Comparison of ENCODE assay signal across 16 cellular contexts in the genomic region with DNA sequence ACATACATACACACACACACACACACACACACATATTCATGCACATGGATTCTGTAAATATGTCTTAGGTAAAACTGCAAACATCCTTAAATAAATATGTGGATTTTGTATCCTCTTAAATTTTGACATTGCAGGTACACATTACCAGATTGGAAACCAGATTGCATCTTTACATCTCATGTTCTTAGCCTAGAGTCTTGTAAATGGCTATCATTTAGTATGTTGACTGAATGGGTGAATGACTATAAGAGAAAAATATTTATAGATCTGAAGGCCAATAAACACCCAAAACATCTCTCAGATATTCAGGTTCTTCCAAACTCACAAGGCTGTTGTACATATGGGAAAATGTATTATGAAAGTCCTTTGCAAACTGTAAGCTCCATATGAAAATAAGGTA.
DNase-seq lines count a peak whose midpoint lies in the region; ATAC-seq, FAIRE-seq and TF ChIP-seq lines count a peak whose summit lies in the region.
"Had no signal": no experiment of that assay in that cellular context is flagged by ENCODE, and none has a peak within 500 bp of the region (broad histone marks: within the 10 kb centered on the region; RNA-seq: fewer than 3 reads in every experiment).

No MANE protein-coding gene starts in this region.

- in situ Hi-C loops in mammary epithelial cell (cut with MboI; ENCODE audit: low sequenced_read_pairs in 2 of 2): no loop called here

- H3K27ac ChIP-seq in mammary epithelial cell (ENCODE audit: insufficient read depth, low read depth, low read length): no peak overlapping the region
- no peak overlapping the region for H3K27ac ChIP-seq in endodermal cell (ENCODE audit: low read depth, low read length)
- H3K27ac ChIP-seq in pancreas: peak overlapping the region in 3 of 4 donors; percentile 49 to 77 (median 76)
- no peak overlapping the region for H3K27ac ChIP-seq in spleen
- H3K27ac ChIP-seq: BLaER1 treated with 17β-estradiol and CSF1 and Interleukin-3, amounts not matched to agents 10 nM and 100 nM; GM23248 had no signal

- no peaks in the 10 kb centered on the region for H4K20me1 ChIP-seq in mammary epithelial cell (ENCODE audit: insufficient read depth, low read length)
- H4K20me1 ChIP-seq: BLaER1 treated with 17β-estradiol and CSF1 and Interleukin-3, amounts not matched to agents 10 nM and 100 nM had no signal

- H3K36me3 Mint-ChIP-seq in MCF 10A (ENCODE audit: insufficient read depth, unreplicated experiment) (peaks cover 57% of the 10 kb centered on the region), endodermal cell (ENCODE audit: low read depth) (no peaks in the 10 kb centered on the region)
- H3K36me3 Mint-ChIP-seq: CD4-positive, CD25-positive, alpha-beta regulatory T cell had no signal

- H3K9me3 Mint-ChIP-seq in MCF 10A (ENCODE audit: unreplicated experiment) (no peaks in the 10 kb centered on the region), endodermal cell (no peaks in the 10 kb centered on the region)

- dilution Hi-C loops in mammary epithelial cell (cut with HindIII; ENCODE audit: low sequenced_read_pairs): no loop called here

- no peak overlapping the region for H2AFZ ChIP-seq in mammary epithelial cell (ENCODE audit: low read depth, low read length)
- H2AFZ ChIP-seq: GM23248 had no signal

- no peak for FAIRE-seq in pancreas (lab: Jason Lieb, UNC)
- FAIRE-seq: H54 had no signal

- intact Hi-C loops in MCF 10A (cut with micrococcal nuclease): no loop called here
- intact Hi-C loops in mammary epithelial cell (cut with micrococcal nuclease): no loop called here
- intact Hi-C loops in pancreas (cut with DNase I): no loop called here
- intact Hi-C loops in spleen (cut with DNase I; ENCODE audit: low total_unique reads): no loop called here

- H3K36me3 ChIP-seq in mammary epithelial cell (ENCODE audit: insufficient read depth, low read length): no peaks in the 10 kb centered on the region
- H3K36me3 ChIP-seq in endodermal cell (ENCODE audit: control insufficient read depth, insufficient read depth, low read length): no peaks in the 10 kb centered on the region
- H3K36me3 ChIP-seq in pancreas: no peaks in the 10 kb centered on the region
- H3K36me3 ChIP-seq in spleen: no peaks in the 10 kb centered on the region
- H3K36me3 ChIP-seq: BLaER1 treated with 17β-estradiol and CSF1 and Interleukin-3, amounts not matched to agents 10 nM and 100 nM had no signal

- H3K27ac Mint-ChIP-seq in MCF 10A (ENCODE audit: low read depth, unreplicated experiment) (peak overlapping the region; percentile 51), endodermal cell (no peak overlapping the region)
- H3K27ac Mint-ChIP-seq: CD4-positive, CD25-positive, alpha-beta regulatory T cell had no signal

- ATAC-seq in pancreas: no peak
- ATAC-seq: HCT116 had no signal

- H3K9ac ChIP-seq in mammary epithelial cell (ENCODE audit: insufficient read depth, low read length) (no peak overlapping the region), endodermal cell (ENCODE audit: extremely low read depth, low read length, poor library complexity, severe bottlenecking) (no peak overlapping the region)
- H3K9ac ChIP-seq: BLaER1 treated with 17β-estradiol and CSF1 and Interleukin-3, amounts not matched to agents 10 nM and 100 nM; GM23248 had no signal

- peaks cover 20% of the 10 kb centered on the region for H3K4me1 Mint-ChIP-seq in MCF 10A (ENCODE audit: insufficient read depth, unreplicated experiment)
- H3K4me1 Mint-ChIP-seq in endodermal cell: peaks cover 52% of the 10 kb centered on the region
- H3K4me1 Mint-ChIP-seq: CD4-positive, CD25-positive, alpha-beta regulatory T cell had no signal

- H3K4me3 ChIP-seq in mammary epithelial cell (replicated peaks in 1 of 3; ENCODE audit: insufficient read depth in 1 of 3, low read depth in 2 of 3, low read length in 3 of 3) (no peak overlapping the region), endodermal cell (ENCODE audit: low read length) (no peak overlapping the region), pancreas (no peak overlapping the region), spleen (no peak overlapping the region)
- H3K4me3 ChIP-seq: BLaER1 treated with 17β-estradiol and CSF1 and Interleukin-3, amounts not matched to agents 10 nM and 100 nM; GM23248 had no signal

- BruUV-seq in MCF 10A (replicated peaks; lab: Mats Ljungman, UMichigan) (no TSS peak), mammary epithelial cell (replicated peaks; lab: Mats Ljungman, UMichigan) (no TSS peak)

- POLR2A ChIA-PET in MCF 10A (lab: Yijun Ruan, JAX): interaction anchor here (0.8 kb wide), 1 partner anchor 10 kb away, joined by 3 read pairs; no protein-coding TSS in a partner anchor

- H3K4me1 ChIP-seq in mammary epithelial cell (ENCODE audit: insufficient read depth, low read length) (no peaks in the 10 kb centered on the region), endodermal cell (ENCODE audit: control insufficient read depth, insufficient read depth, low read length) (peaks cover 10% of the 10 kb centered on the region), pancreas (peaks cover 41 to 63% (median 60%) of the 10 kb centered on the region in 3 donors), spleen (peaks cover 0 to 9% (median 0%) of the 10 kb centered on the region in 6 donors)

- no peaks in the 10 kb centered on the region for H3K9me3 ChIP-seq in mammary epithelial cell (replicated peaks; ENCODE audit: insufficient read depth, low read length)
- H3K9me3 ChIP-seq in endodermal cell (ENCODE audit: control insufficient read depth, low read length): no peaks in the 10 kb centered on the region
- no peaks in the 10 kb centered on the region for H3K9me3 ChIP-seq in pancreas
- H3K9me3 ChIP-seq in spleen: no peaks in the 10 kb centered on the region

- CTCF ChIA-PET in MCF 10A (lab: Yijun Ruan, JAX): interaction anchor here (0.6 kb wide), 1 partner anchor 140 kb away, joined by 5 read pairs; no protein-coding TSS in a partner anchor
- CTCF ChIA-PET in mammary epithelial cell (lab: Charles Lee; ENCODE audit: low non-redundant PET): no interaction called here

- H3K4me3 Mint-ChIP-seq in MCF 10A (ENCODE audit: unreplicated experiment) (no peak overlapping the region), endodermal cell (peak overlapping the region; percentile 9)
- H3K4me3 Mint-ChIP-seq: CD4-positive, CD25-positive, alpha-beta regulatory T cell had no signal

- H3K27me3 ChIP-seq in mammary epithelial cell (ENCODE audit: insufficient read depth, low read length) (no peaks in the 10 kb centered on the region), endodermal cell (ENCODE audit: control insufficient read depth, insufficient read depth, low read length, poor library complexity, severe bottlenecking) (no peaks in the 10 kb centered on the region), pancreas (no peaks in the 10 kb centered on the region), spleen (replicated peaks in 1 of 7) (no peaks in the 10 kb centered on the region)
- H3K27me3 ChIP-seq: BLaER1 treated with 17β-estradiol and CSF1 and Interleukin-3, amounts not matched to agents 10 nM and 100 nM had no signal

- peaks cover 11% of the 10 kb centered on the region for H3K79me2 ChIP-seq in mammary epithelial cell (ENCODE audit: insufficient read depth, low read length)

- TF ChIP-seq POLR2A in spleen (IDR thresholded peaks at IDR 0.05): no peak

- H3K4me2 ChIP-seq in mammary epithelial cell (ENCODE audit: insufficient read depth, low read depth, low read length): no peak overlapping the region
- H3K4me2 ChIP-seq: BLaER1 treated with 17β-estradiol and CSF1 and Interleukin-3, amounts not matched to agents 10 nM and 100 nM had no signal

- DNase-seq in MCF 10A (ENCODE audit: unreplicated experiment) (no peak), mammary epithelial cell (no peak), endodermal cell (no peak), pancreas (no peak), spleen (no peak), iPS-NIHi7 (ENCODE audit: extremely low spot score) (no peak), medulla oblongata (ENCODE audit: extremely low spot score) (no peak)
- DNase-seq: 8988T; ACHN; CD4-positive, CD25-positive, alpha-beta regulatory T cell; DMS53; GF-D8; GM23248 had no signal

- H3K27me3 Mint-ChIP-seq in MCF 10A (ENCODE audit: insufficient read depth, unreplicated experiment) (no peaks in the 10 kb centered on the region), endodermal cell (ENCODE audit: insufficient read depth) (peaks cover 9% of the 10 kb centered on the region)

- TF ChIP-seq CTCF in MCF 10A (IDR thresholded peaks at IDR 0.05; ENCODE audit: unreplicated experiment): no peak
- no peak for TF ChIP-seq CTCF in mammary epithelial cell (conservative IDR thresholded peaks at IDR 0.05 in 1 of 2, IDR thresholded peaks at IDR 0.05 in 1 of 2; ENCODE audit: extremely low read depth in 1 of 2, insufficient read depth in 1 of 2, low read depth in 1 of 2, low read length in 2 of 2)
- TF ChIP-seq CTCF in endodermal cell (conservative IDR thresholded peaks at IDR 0.05): no peak
- TF ChIP-seq CTCF in pancreas (IDR thresholded peaks at IDR 0.05): no peak
- no peak for TF ChIP-seq CTCF in spleen (IDR thresholded peaks at IDR 0.05 in 8 of 11, conservative IDR thresholded peaks at IDR 0.05 in 3 of 11)

Comparison
In these comparisons a context has a peak if more than half of its experiments do, and no peak if none do; other contexts are left out.
1. H3K27ac ChIP-seq: peak in pancreas (3 of 4); none in mammary epithelial cell (single experiment), endodermal cell (single experiment) and spleen (0 of 8).